9 cellular contexts compared by ENCODE assay signal in genomic region chr2:160214461-160215055, GRCh38. TPM values are rescaled to one million over a fixed set of nuclear protein-coding genes. Genes with fewer than 3 reads are reported as not detected.
A peak's percentile ranks its signal among the peaks of the same experiment; 100 is the strongest.
DNase-seq lines count a peak whose midpoint lies in the region; ATAC-seq, FAIRE-seq and TF ChIP-seq lines count a peak whose summit lies in the region.
"Had no signal": no experiment of that assay in that cellular context is flagged by ENCODE, and none has a peak within 500 bp of the region (broad histone marks: within the 10 kb centered on the region; RNA-seq: fewer than 3 reads in every experiment).

No MANE protein-coding gene starts in this region.

- peak; percentile 23 for DNase-seq in NCI-H526 treated with DMSO at 0.1 percent for 48 hours (lab: John Stamatoyannopoulos, UW)
- DNase-seq in esophagus muscularis mucosa (ENCODE audit: extremely low spot score): peak; percentile 84
- DNase-seq in pons (ENCODE audit: low spot score): peak; percentile 33
- no peak for DNase-seq in D341Med (ENCODE audit: low spot score)
- DNase-seq in D721Med (ENCODE audit: insufficient read length, low spot score): no peak
- DNase-seq in NCI-H1105 treated with DMSO at 0.1 percent for 48 hours (lab: John Stamatoyannopoulos, UW): no peak
- DNase-seq: stimulated activated CD4-positive, alpha-beta T cell treated with anti-CD3 and anti-CD28 coated beads, Interleukin-2, amount 100 ng/mL, for 24 hours had no signal

- FAIRE-seq in D721Med (lab: Jason Lieb, UNC): no peak

- no peaks in the 10 kb centered on the region for H3K36me3 ChIP-seq in esophagus muscularis mucosa

- peak; percentile 68 for ATAC-seq in GM18502 (IDR thresholded peaks at IDR 0.05; ENCODE audit: poor library complexity, unreplicated experiment)
- no peak for ATAC-seq in HG02885 (IDR thresholded peaks at IDR 0.05; ENCODE audit: poor library complexity, unreplicated experiment)

- H3K27ac ChIP-seq in esophagus muscularis mucosa (replicated peaks in 1 of 4): no peak overlapping the region

- H3K4me1 ChIP-seq in esophagus muscularis mucosa: peaks cover 12 to 16% (median 13%) of the 10 kb centered on the region in 4 donors

- TF ChIP-seq EP300 in esophagus muscularis mucosa (IDR thresholded peaks at IDR 0.05): no peak

- H3K9me3 ChIP-seq in esophagus muscularis mucosa: no peaks in the 10 kb centered on the region

- 47% methylated on average over 4 of the region's 5 CpGs for WGBS in esophagus muscularis mucosa

- H3K4me3 ChIP-seq in esophagus muscularis mucosa: no peak overlapping the region

- no peak for TF ChIP-seq CTCF in esophagus muscularis mucosa (IDR thresholded peaks at IDR 0.05)
- TF ChIP-seq CTCF in D721Med (IDR thresholded peaks at IDR 0.05; ENCODE audit: insufficient read depth, missing control alignments): no peak

- intact Hi-C loops in esophagus muscularis mucosa (cut with DNase I): loop anchor here (10.0 kb wide), 1 partner anchor 100 kb away; no protein-coding TSS in a partner anchor

- no peak for TF ChIP-seq POLR2A in esophagus muscularis mucosa (IDR thresholded peaks at IDR 0.05; ENCODE audit: low read depth)

- H3K27me3 ChIP-seq in esophagus muscularis mucosa: no peaks in the 10 kb centered on the region

RNA-seq across cellular contexts. Expression of gene ITGB6, which starts 14.5 kb away (rescaled TPM):
- 1 to 10 TPM in 1 of 4 donors, under 1 TPM in 1, not detected in 2; 0.17 to 3.4 TPM for total RNA-seq in esophagus muscularis mucosa

Comparison
In these comparisons a context has a peak if more than half of its experiments do, and no peak if none do; other contexts are left out.
1. DNase-seq: peak in NCI-H526 treated with DMSO at 0.1 percent for 48 hours (single experiment), esophagus muscularis mucosa (single experiment) and pons (single experiment); none in D341Med (single experiment), D721Med (single experiment) and NCI-H1105 treated with DMSO at 0.1 percent for 48 hours (single experiment).